Comparison of ENCODE assay signal across 8 cellular contexts in the genomic region with DNA sequence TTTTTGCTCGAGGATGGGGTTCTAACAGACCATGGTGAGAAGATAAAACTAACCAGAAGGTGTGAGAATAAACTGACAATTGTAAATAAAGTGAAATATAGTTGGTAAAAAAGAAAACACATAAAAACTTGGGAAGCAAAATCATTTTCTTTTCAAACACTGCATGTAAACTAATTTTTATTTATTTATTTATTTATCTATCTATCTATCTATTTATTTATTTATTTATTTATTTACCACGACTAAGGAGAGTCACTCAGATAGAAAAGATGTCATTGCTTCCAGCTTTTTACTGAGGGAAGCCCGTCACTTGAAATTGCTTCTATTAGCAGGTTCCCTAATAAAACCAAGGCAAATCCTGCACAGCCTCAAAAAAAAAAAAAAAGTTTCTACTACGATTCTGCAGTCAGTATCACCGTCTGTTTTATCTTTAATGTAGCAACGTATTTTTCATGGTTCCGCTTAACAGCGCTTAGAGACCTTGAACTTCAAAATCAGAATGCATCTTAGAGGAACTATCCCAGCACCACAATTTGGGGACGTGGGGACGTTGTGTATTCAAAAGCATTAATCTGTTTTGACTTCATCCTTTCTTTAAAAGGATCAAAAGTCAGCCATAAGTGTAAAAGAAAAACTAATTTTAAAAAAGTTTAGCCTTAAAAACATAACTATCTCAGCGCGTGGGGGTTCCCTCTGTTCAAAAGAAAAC. TPM values are rescaled to one million over a fixed set of nuclear protein-coding genes. Genes with fewer than 3 reads are reported as not detected.
A peak's percentile ranks its signal among the peaks of the same experiment; 100 is the strongest.
DNase-seq lines count a peak whose midpoint lies in the region; ATAC-seq and TF ChIP-seq lines count a peak whose summit lies in the region.

No MANE protein-coding gene starts in this region.

- H3K27me3 ChIP-seq in esophagus muscularis mucosa: no peaks in the 10 kb centered on the region

- H3K9me3 Mint-ChIP-seq in activated CD4-positive, alpha-beta T cell treated with anti-CD3 and anti-CD28 coated beads, Interleukin-2, amount 10 ng/mL, durations not matched to agents 7 days and 5 days: no peaks in the 10 kb centered on the region
- no peaks in the 10 kb centered on the region for H3K9me3 Mint-ChIP-seq in progenitor cell of endocrine pancreas (ENCODE audit: low read depth)

- no peak for TF ChIP-seq POLR2A in esophagus muscularis mucosa (IDR thresholded peaks at IDR 0.05; ENCODE audit: low read depth)

- H3K27ac Mint-ChIP-seq in activated CD4-positive, alpha-beta T cell treated with anti-CD3 and anti-CD28 coated beads, Interleukin-2, amount 10 ng/mL, durations not matched to agents 7 days and 5 days: peak overlapping the region; percentile 98
- peak overlapping the region; percentile 100 for H3K27ac Mint-ChIP-seq in T-helper 17 cell
- H3K27ac Mint-ChIP-seq in progenitor cell of endocrine pancreas: no peak overlapping the region

- peaks cover 0 to 21% (median 10%) of the 10 kb centered on the region in 4 donors for H3K4me1 ChIP-seq in esophagus muscularis mucosa

- no peak for DNase-seq in activated CD4-positive, alpha-beta T cell treated with anti-CD3 and anti-CD28 coated beads, Interleukin-2, amount 10 ng/mL, durations not matched to agents 7 days and 5 days
- no peak for DNase-seq in activated CD4-positive, alpha-beta T cell treated with anti-CD3 and anti-CD28 coated beads for 4 hours
- no peak for DNase-seq in T-helper 17 cell
- DNase-seq in esophagus muscularis mucosa (ENCODE audit: extremely low spot score): no peak
- no peak for DNase-seq in progenitor cell of endocrine pancreas (ENCODE audit: low spot score, unreplicated experiment)
- DNase-seq in mucosa of gallbladder (ENCODE audit: low spot score): no peak
- DNase-seq in T1000 (lab: John Stamatoyannopoulos, UW): no peak

- WGBS in esophagus muscularis mucosa: 8% methylated on average over 12 of the region's 12 CpGs

- H3K36me3 ChIP-seq in esophagus muscularis mucosa: no peaks in the 10 kb centered on the region

- peaks cover 9% of the 10 kb centered on the region for H3K27me3 Mint-ChIP-seq in activated CD4-positive, alpha-beta T cell treated with anti-CD3 and anti-CD28 coated beads, Interleukin-2, amount 10 ng/mL, durations not matched to agents 7 days and 5 days
- H3K27me3 Mint-ChIP-seq in T-helper 17 cell (no peaks in the 10 kb centered on the region), progenitor cell of endocrine pancreas (peaks cover 67% of the 10 kb centered on the region)

- peak overlapping the region; percentile 83 for H3K4me3 Mint-ChIP-seq in activated CD4-positive, alpha-beta T cell treated with anti-CD3 and anti-CD28 coated beads, Interleukin-2, amount 10 ng/mL, durations not matched to agents 7 days and 5 days
- H3K4me3 Mint-ChIP-seq in T-helper 17 cell: peak overlapping the region; percentile 100
- H3K4me3 Mint-ChIP-seq in progenitor cell of endocrine pancreas (ENCODE audit: low read depth): peak overlapping the region; percentile 96

- POLR2A ChIA-PET in activated CD4-positive, alpha-beta T cell treated with anti-CD3 and anti-CD28 coated beads, Interleukin-2, amount 10 ng/mL, durations not matched to agents 7 days and 5 days (lab: Charles Lee): interaction anchor here (0.7 kb wide), 1 partner anchor 226 kb away, joined by 3 read pairs; no protein-coding TSS in a partner anchor

- H3K4me1 Mint-ChIP-seq in activated CD4-positive, alpha-beta T cell treated with anti-CD3 and anti-CD28 coated beads, Interleukin-2, amount 10 ng/mL, durations not matched to agents 7 days and 5 days: peaks cover 42% of the 10 kb centered on the region
- H3K4me1 Mint-ChIP-seq in T-helper 17 cell (peaks cover 20% of the 10 kb centered on the region), progenitor cell of endocrine pancreas (ENCODE audit: low read depth) (peaks cover 8% of the 10 kb centered on the region)

- H3K9me3 ChIP-seq in T-helper 17 cell (ENCODE audit: control insufficient read depth, low read length, poor library complexity, severe bottlenecking): no peaks in the 10 kb centered on the region
- no peaks in the 10 kb centered on the region for H3K9me3 ChIP-seq in esophagus muscularis mucosa

- TF ChIP-seq CTCF in esophagus muscularis mucosa (IDR thresholded peaks at IDR 0.05): no peak
- no peak for TF ChIP-seq CTCF in progenitor cell of endocrine pancreas (IDR thresholded peaks at IDR 0.05; ENCODE audit: unreplicated experiment)

- peak overlapping the region; percentile 90 to 97 (median 96) for H3K27ac ChIP-seq in esophagus muscularis mucosa (replicated peaks in 1 of 4)

- TF ChIP-seq EP300 in esophagus muscularis mucosa (IDR thresholded peaks at IDR 0.05): no peak

- H3K36me3 Mint-ChIP-seq in activated CD4-positive, alpha-beta T cell treated with anti-CD3 and anti-CD28 coated beads, Interleukin-2, amount 10 ng/mL, durations not matched to agents 7 days and 5 days (ENCODE audit: low read depth): peaks cover 7% of the 10 kb centered on the region
- H3K36me3 Mint-ChIP-seq in T-helper 17 cell (ENCODE audit: low read depth): peaks cover 5% of the 10 kb centered on the region
- no peaks in the 10 kb centered on the region for H3K36me3 Mint-ChIP-seq in progenitor cell of endocrine pancreas (ENCODE audit: insufficient read depth)

- CTCF ChIA-PET in activated CD4-positive, alpha-beta T cell treated with anti-CD3 and anti-CD28 coated beads, Interleukin-2, amount 10 ng/mL, durations not matched to agents 7 days and 5 days (lab: Charles Lee): no interaction called here

- ATAC-seq in T-helper 17 cell (no peak), GM18502 (IDR thresholded peaks at IDR 0.05; ENCODE audit: poor library complexity, unreplicated experiment) (no peak)

- peak overlapping the region; percentile 80 to 87 (median 84) for H3K4me3 ChIP-seq in esophagus muscularis mucosa

- intact Hi-C loops in esophagus muscularis mucosa (cut with DNase I): loop anchor here (5.0 to 10.0 kb wide), 5 partner anchors 71 to 844 kb away; a partner anchor contains a TSS

RNA-seq across cellular contexts. Expression of a gene that starts 33.2 kb away (rescaled TPM):
- not detected for total RNA-seq in activated CD4-positive, alpha-beta T cell treated with anti-CD3 and anti-CD28 coated beads, Interleukin-2, amount 10 ng/mL, durations not matched to agents 7 days and 5 days
- total RNA-seq in T-helper 17 cell (not detected), esophagus muscularis mucosa (not detected), progenitor cell of endocrine pancreas (not detected in 2 replicates), mucosa of gallbladder (not detected)
